ENCODE assay signal across 34 cellular contexts in genomic region chr3:33238923-33239322, GRCh38.
"Had no signal": no experiment of that assay in that cellular context is flagged by ENCODE, and none has a peak within 500 bp of the region (broad histone marks: within the 10 kb centered on the region; RNA-seq: fewer than 3 reads in every experiment).

No MANE protein-coding gene starts in this region.

- H3K27me3 ChIP-seq: MG63 had no signal

- H3K9me3 ChIP-seq: MG63 had no signal

- H3K4me3 ChIP-seq: MG63 had no signal

- DNase-seq: Karpas-422, Kasumi-1, MG63, MM.1S, MV-4-11, NCI-H1048, NCI-H1092, NCI-H1092 treated with DMSO at 0.1 percent for 48 hours, NCI-H1105, NCI-H1105 treated with DMSO at 0.1 percent for 48 hours, NCI-H1417, NCI-H1417 treated with DMSO at 0.1 percent for 48 hours, NCI-H1436, NCI-H1436 treated with DMSO at 0.1 percent for 48 hours, NCI-H146, NCI-H1694, NCI-H1694 treated with DMSO at 0.1 percent for 48 hours, NCI-H187, NCI-H187 treated with DMSO at 0.1 percent for 48 hours, NCI-H1930, NCI-H2029, NCI-H2029 treated with DMSO at 0.1 percent for 48 hours, NCI-H2081, NCI-H2081 treated with DMSO at 0.1 percent for 48 hours, NCI-H2107, NCI-H2171, NCI-H2171 treated with DMSO at 0.1 percent for 48 hours, NCI-H2227 treated with DMSO at 0.1 percent for 48 hours, NCI-H226, NCI-H345, NCI-H446, NCI-H446 treated with DMSO at 0.1 percent for 48 hours, NCI-H510A, NCI-H510A treated with DMSO at 0.1 percent for 48 hours had no signal

- H3K36me3 ChIP-seq: MG63 had no signal
